Comparison of ENCODE assay signal across 21 cellular contexts in the genomic region with DNA sequence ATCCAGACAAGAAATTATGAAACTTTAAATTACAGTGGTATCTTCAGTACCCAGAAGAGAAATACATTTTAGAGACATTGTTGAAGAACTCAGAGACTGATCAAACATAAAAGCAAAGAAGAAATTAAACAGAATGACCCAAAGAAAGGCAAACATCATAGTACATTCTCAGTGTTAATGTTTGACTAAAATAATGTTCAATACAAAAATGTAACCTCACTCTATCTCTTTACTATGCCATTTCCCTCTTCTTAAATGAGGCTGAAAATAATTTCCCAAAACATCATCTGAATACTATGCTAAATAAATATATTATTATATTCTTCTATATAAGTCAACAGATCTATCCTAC.
"Had no signal": no experiment of that assay in that cellular context is flagged by ENCODE, and none has a peak within 500 bp of the region (broad histone marks: within the 10 kb centered on the region; RNA-seq: fewer than 3 reads in every experiment).

No MANE protein-coding gene starts in this region.

- FAIRE-seq: urothelium cell line had no signal

- H3K27me3 ChIP-seq: heart left ventricle, right atrium auricular region, spleen, tibial nerve had no signal

- H3K36me3 ChIP-seq: heart left ventricle, right atrium auricular region, spleen, tibial nerve had no signal

- H3K4me3 ChIP-seq: heart left ventricle, mucosa of descending colon, right atrium auricular region, spleen, tibial nerve had no signal

- H3K27ac ChIP-seq: heart left ventricle, right atrium auricular region, spleen, tibial nerve had no signal

- ATAC-seq: activated CD8-positive, alpha-beta memory T cell treated with anti-CD3 and anti-CD28 coated beads, Interleukin-2, amount 10 ng/mL, durations not matched to agents 7 days and 5 days; activated CD8-positive, alpha-beta T cell treated with anti-CD3 and anti-CD28 coated beads, Interleukin-2, amount 10 ng/mL, durations not matched to agents 7 days and 5 days; activated naive CD8-positive, alpha-beta T cell treated with anti-CD3 and anti-CD28 coated beads, Interleukin-2, amount 50 U/mL, for 24 hours; esophagus mucosa; heart left ventricle; left ventricle myocardium superior; mucosa of descending colon; natural killer cell treated with Interleukin-12 subunit alpha and Interleukin-12 subunit beta and Interleukin-15 and Interleukin-18, amount 100 ng/mL, for 72 hours had no signal

- H3K9me3 ChIP-seq: heart left ventricle, mucosa of descending colon, right atrium auricular region, spleen, tibial nerve had no signal

- H3K4me1 ChIP-seq: right atrium auricular region had no signal

- DNase-seq: activated B cell treated with CpG ODN at 0.5 μM for 24 hours; activated CD4-positive, alpha-beta T cell treated with anti-CD3 and anti-CD28 coated beads, Interleukin-2, amount 50 U/mL, for 1 hour; activated CD8-positive, alpha-beta memory T cell treated with anti-CD3 and anti-CD28 coated beads, Interleukin-2, amount 10 ng/mL, durations not matched to agents 7 days and 5 days; activated CD8-positive, alpha-beta T cell treated with anti-CD3 and anti-CD28 coated beads, Interleukin-2, amount 10 ng/mL, durations not matched to agents 7 days and 5 days; activated naive CD8-positive, alpha-beta T cell treated with anti-CD3 and anti-CD28 coated beads, Interleukin-2, amount 50 U/mL, for 24 hours; activated T-cell treated with anti-CD3 and anti-CD28 coated beads, Interleukin-2, amount 50 U/mL, for 48 hours; amygdala; caudate nucleus; cortex of kidney; endodermal cell; foreskin fibroblast; heart left ventricle; left ventricle myocardium superior; mucosa of descending colon; spleen; stimulated activated naive CD4-positive, alpha-beta T cell treated with Interleukin-2 at 50 U/mL for 16 hours had no signal
